In the genomic region with DNA sequence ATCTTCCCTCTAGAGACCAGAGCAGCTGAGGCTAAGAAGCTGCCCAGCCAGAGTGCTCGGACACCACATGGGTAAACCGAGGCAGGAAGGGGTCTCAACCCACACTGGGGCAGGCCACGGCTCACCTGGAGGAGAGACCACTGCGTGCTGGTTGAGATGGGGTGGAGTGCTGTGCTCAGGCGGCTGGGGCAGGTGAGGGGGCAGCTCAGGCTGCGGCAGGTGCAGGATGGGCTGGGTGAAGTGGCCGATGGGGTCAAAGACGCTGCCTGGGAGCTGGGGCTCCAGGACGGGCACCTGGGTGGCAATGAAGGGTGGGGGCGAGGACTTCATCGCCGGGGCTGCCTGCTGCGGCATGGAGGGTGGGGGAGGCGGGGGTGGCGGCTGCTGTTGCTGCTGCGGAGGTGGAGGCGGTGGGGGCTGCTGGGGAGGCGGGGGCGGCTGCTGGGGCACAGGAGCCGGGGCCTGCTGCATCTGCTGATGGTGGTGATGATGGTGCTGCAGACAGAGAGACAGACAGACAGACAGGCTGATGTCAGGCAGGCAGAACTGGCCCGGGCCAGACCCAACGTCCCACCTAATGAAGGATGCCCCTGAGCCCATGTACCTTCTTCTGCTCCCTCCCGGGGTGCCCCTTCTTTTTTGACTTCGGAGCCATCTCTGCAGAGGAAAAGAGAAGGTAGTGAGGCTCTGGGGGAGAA, we compare ENCODE assay signal across 14 cellular contexts. TPM values are rescaled to one million over a fixed set of nuclear protein-coding genes. Genes with fewer than 3 reads are reported as not detected.
"Had no signal": no experiment of that assay in that cellular context is flagged by ENCODE, and none has a peak within 500 bp of the region (broad histone marks: within the 10 kb centered on the region; RNA-seq: fewer than 3 reads in every experiment).

No MANE protein-coding gene starts in this region.

- ATAC-seq: activated CD4-positive, CD25-positive, alpha-beta regulatory T cell treated with anti-CD3 and anti-CD28 coated beads, Interleukin-2, amount 50 U/mL, for 24 hours; gastroesophageal sphincter; left ventricle myocardium superior; right lobe of liver; SK-N-SH treated with all-trans-retinoic acid at 6 μM for 48 hours; stimulated activated naive CD8-positive, alpha-beta T cell treated with anti-CD3 and anti-CD28 coated beads, Interleukin-15, Interleukin-2, amounts not matched to agents 100 U/mL and 50 U/mL, for 24 hours had no signal

- FAIRE-seq: keratinocyte had no signal

- DNase-seq: activated effector memory CD4-positive, alpha-beta T cell treated with Interleukin-2 at 50 U/mL for 16 hours; central memory CD4-positive, alpha-beta T cell; cortex of kidney; effector CD8-positive, alpha-beta T cell; left ventricle myocardium superior; right lobe of liver; stimulated activated naive CD8-positive, alpha-beta T cell treated with anti-CD3 and anti-CD28 coated beads, Interleukin-15, Interleukin-2, amounts not matched to agents 100 U/mL and 50 U/mL, for 24 hours; T-helper 2 cell had no signal

- H3K27ac ChIP-seq: epithelial cell of prostate, right lobe of liver, suprapubic skin had no signal

- H3K4me3 ChIP-seq: gastroesophageal sphincter, right lobe of liver, suprapubic skin had no signal

- H3K9me3 ChIP-seq: gastroesophageal sphincter, right lobe of liver, suprapubic skin had no signal

- H3K27me3 ChIP-seq: gastroesophageal sphincter, right lobe of liver, suprapubic skin had no signal

RNA-seq across cellular contexts. Expression of a gene that starts 12.0 kb away (rescaled TPM):
- total RNA-seq: left ventricle myocardium superior had no signal
